20 cellular contexts compared by ENCODE assay signal in genomic region chr15:66573719-66574641, GRCh38. TPM values are rescaled to one million over a fixed set of nuclear protein-coding genes. Genes with fewer than 3 reads are reported as not detected.
A peak's percentile ranks its signal among the peaks of the same experiment; 100 is the strongest.
DNase-seq lines count a peak whose midpoint lies in the region; ATAC-seq and TF ChIP-seq lines count a peak whose summit lies in the region.
"Had no signal": no experiment of that assay in that cellular context is flagged by ENCODE, and none has a peak within 500 bp of the region (broad histone marks: within the 10 kb centered on the region; RNA-seq: fewer than 3 reads in every experiment).

No MANE protein-coding gene starts in this region.

- H3K4me3 ChIP-seq in astrocyte of the cerebellum (ENCODE audit: low read depth, low read length): no peak overlapping the region
- H3K4me3 ChIP-seq: cardiac muscle cell, HAP-1, upper lobe of right lung had no signal

- no peaks in the 10 kb centered on the region for H3K36me3 Mint-ChIP-seq in activated CD4-positive, alpha-beta T cell treated with anti-CD3 and anti-CD28 coated beads for 36 hours (ENCODE audit: low read depth)
- H3K36me3 Mint-ChIP-seq in stimulated activated memory B cell treated with anti-CD40 and anti-IgM and Interleukin-4, amounts not matched to agents 10 μg/mL and 1 μg/mL and 100 μg/mL, for 72 hours: no peaks in the 10 kb centered on the region
- H3K36me3 Mint-ChIP-seq: activated naive CD4-positive, alpha-beta T cell treated with anti-CD3 and anti-CD28 coated beads, Interleukin-2, amount 50 U/mL, for 24 hours; natural killer cell treated with Interleukin-12 subunit alpha and Interleukin-12 subunit beta and Interleukin-15 and Interleukin-18, amount 100 ng/mL, for 72 hours had no signal

- in situ Hi-C loops in astrocyte of the cerebellum (cut with HindIII; ENCODE audit: low sequenced_read_pairs): no loop called here

- intact Hi-C loops in activated CD4-positive, alpha-beta T cell treated with anti-CD3 and anti-CD28 coated beads for 36 hours (cut with DNase I, micrococcal nuclease): no loop called here

- TF ChIP-seq CTCF in astrocyte of the cerebellum (IDR thresholded peaks at IDR 0.05; ENCODE audit: low read depth, low read length, missing control alignments): no peak

- H3K27me3 Mint-ChIP-seq in activated CD4-positive, alpha-beta T cell treated with anti-CD3 and anti-CD28 coated beads for 36 hours: no peaks in the 10 kb centered on the region
- no peaks in the 10 kb centered on the region for H3K27me3 Mint-ChIP-seq in stimulated activated memory B cell treated with anti-CD40 and anti-IgM and Interleukin-4, amounts not matched to agents 10 μg/mL and 1 μg/mL and 100 μg/mL, for 72 hours
- H3K27me3 Mint-ChIP-seq: activated naive CD4-positive, alpha-beta T cell treated with anti-CD3 and anti-CD28 coated beads, Interleukin-2, amount 50 U/mL, for 24 hours; natural killer cell treated with Interleukin-12 subunit alpha and Interleukin-12 subunit beta and Interleukin-15 and Interleukin-18, amount 100 ng/mL, for 72 hours had no signal

- CTCF ChIA-PET in activated CD4-positive, alpha-beta T cell treated with anti-CD3 and anti-CD28 coated beads for 36 hours (lab: Charles Lee): interaction anchor here (0.7 kb wide), 1 partner anchor 278 kb away, joined by 4 read pairs; no protein-coding TSS in a partner anchor

- peak overlapping the region; percentile 12 for H3K27ac Mint-ChIP-seq in activated CD4-positive, alpha-beta T cell treated with anti-CD3 and anti-CD28 coated beads for 36 hours
- peak overlapping the region; percentile 15 for H3K27ac Mint-ChIP-seq in stimulated activated memory B cell treated with anti-CD40 and anti-IgM and Interleukin-4, amounts not matched to agents 10 μg/mL and 1 μg/mL and 100 μg/mL, for 72 hours
- H3K27ac Mint-ChIP-seq: activated naive CD4-positive, alpha-beta T cell treated with anti-CD3 and anti-CD28 coated beads, Interleukin-2, amount 50 U/mL, for 24 hours; natural killer cell treated with Interleukin-12 subunit alpha and Interleukin-12 subunit beta and Interleukin-15 and Interleukin-18, amount 100 ng/mL, for 72 hours had no signal

- ATAC-seq in activated CD4-positive, alpha-beta T cell treated with anti-CD3 and anti-CD28 coated beads for 36 hours: no peak
- ATAC-seq in stimulated activated memory B cell treated with anti-CD40 and anti-IgM and Interleukin-4, amounts not matched to agents 10 μg/mL and 1 μg/mL and 100 μg/mL, for 72 hours: peak; percentile 53
- no peak for ATAC-seq in stimulated activated naive CD8-positive, alpha-beta T cell treated with anti-CD3 and anti-CD28 coated beads, Interleukin-15, Interleukin-2, amounts not matched to agents 100 U/mL and 50 U/mL, for 24 hours
- ATAC-seq: left lobe of liver; natural killer cell treated with Interleukin-12 subunit alpha and Interleukin-12 subunit beta and Interleukin-15 and Interleukin-18, amount 100 ng/mL, for 72 hours; upper lobe of right lung had no signal

- H3K9me3 Mint-ChIP-seq in activated CD4-positive, alpha-beta T cell treated with anti-CD3 and anti-CD28 coated beads for 36 hours (ENCODE audit: low read depth): no peaks in the 10 kb centered on the region
- peaks cover 4% of the 10 kb centered on the region for H3K9me3 Mint-ChIP-seq in stimulated activated memory B cell treated with anti-CD40 and anti-IgM and Interleukin-4, amounts not matched to agents 10 μg/mL and 1 μg/mL and 100 μg/mL, for 72 hours
- H3K9me3 Mint-ChIP-seq: activated naive CD4-positive, alpha-beta T cell treated with anti-CD3 and anti-CD28 coated beads, Interleukin-2, amount 50 U/mL, for 24 hours; natural killer cell treated with Interleukin-12 subunit alpha and Interleukin-12 subunit beta and Interleukin-15 and Interleukin-18, amount 100 ng/mL, for 72 hours had no signal

- peaks cover 11% of the 10 kb centered on the region for H3K4me1 Mint-ChIP-seq in activated CD4-positive, alpha-beta T cell treated with anti-CD3 and anti-CD28 coated beads for 36 hours
- peaks cover 14% of the 10 kb centered on the region for H3K4me1 Mint-ChIP-seq in stimulated activated memory B cell treated with anti-CD40 and anti-IgM and Interleukin-4, amounts not matched to agents 10 μg/mL and 1 μg/mL and 100 μg/mL, for 72 hours
- H3K4me1 Mint-ChIP-seq: activated naive CD4-positive, alpha-beta T cell treated with anti-CD3 and anti-CD28 coated beads, Interleukin-2, amount 50 U/mL, for 24 hours had no signal

- POLR2A ChIA-PET in activated CD4-positive, alpha-beta T cell treated with anti-CD3 and anti-CD28 coated beads for 36 hours (lab: Charles Lee): no interaction called here

- H3K4me3 Mint-ChIP-seq in activated CD4-positive, alpha-beta T cell treated with anti-CD3 and anti-CD28 coated beads for 36 hours: no peak overlapping the region
- no peak overlapping the region for H3K4me3 Mint-ChIP-seq in stimulated activated memory B cell treated with anti-CD40 and anti-IgM and Interleukin-4, amounts not matched to agents 10 μg/mL and 1 μg/mL and 100 μg/mL, for 72 hours
- H3K4me3 Mint-ChIP-seq: activated naive CD4-positive, alpha-beta T cell treated with anti-CD3 and anti-CD28 coated beads, Interleukin-2, amount 50 U/mL, for 24 hours; natural killer cell treated with Interleukin-12 subunit alpha and Interleukin-12 subunit beta and Interleukin-15 and Interleukin-18, amount 100 ng/mL, for 72 hours had no signal

- no peak for DNase-seq in activated CD4-positive, alpha-beta T cell treated with anti-CD3 and anti-CD28 coated beads for 36 hours
- DNase-seq in activated CD4-positive, alpha-beta T cell treated with anti-CD3 and anti-CD28 coated beads, Interleukin-2, amount 50 U/mL, for 1 hour: no peak
- DNase-seq in astrocyte of the cerebellum (ENCODE audit: low read depth): peak; percentile 78
- DNase-seq in glomerular visceral epithelial cell (ENCODE audit: extremely low spot score): peak; percentile 44
- no peak for DNase-seq in stimulated activated naive CD8-positive, alpha-beta T cell treated with anti-CD3 and anti-CD28 coated beads, Interleukin-15, Interleukin-2, amounts not matched to agents 100 U/mL and 50 U/mL, for 24 hours
- no peak for DNase-seq in activated CD8-positive, alpha-beta memory T cell treated with anti-CD3 and anti-CD28 coated beads, Interleukin-2, amount 50 U/mL, for 4 hours
- DNase-seq in HuH-7 (ENCODE audit: low spot score): no peak
- DNase-seq: Karpas-422; NCI-H1436 treated with DMSO at 0.1 percent for 48 hours; stimulated activated CD4-positive, alpha-beta T cell treated with anti-CD3 and anti-CD28 coated beads, Interleukin-4, amount 100 ng/mL, for 1 hour; WERI-Rb-1 had no signal

RNA-seq across cellular contexts. Expression of gene LCTL, which starts 8.2 kb away (rescaled TPM):
- total RNA-seq in activated CD4-positive, alpha-beta T cell treated with anti-CD3 and anti-CD28 coated beads for 36 hours: not detected
- total RNA-seq: endothelial cell of umbilical vein; left lobe of liver; natural killer cell treated with Interleukin-12 subunit alpha and Interleukin-12 subunit beta and Interleukin-15 and Interleukin-18, amount 100 ng/mL, for 72 hours; NCI-H460; upper lobe of right lung had no signal

Comparison
In these comparisons a context has a peak if more than half of its experiments do, and no peak if none do; other contexts are left out.
1. DNase-seq: peak in astrocyte of the cerebellum (single experiment) and glomerular visceral epithelial cell (single experiment); none in activated CD4-positive, alpha-beta T cell treated with anti-CD3 and anti-CD28 coated beads for 36 hours (single experiment), activated CD4-positive, alpha-beta T cell treated with anti-CD3 and anti-CD28 coated beads, Interleukin-2, amount 50 U/mL, for 1 hour (single experiment), stimulated activated naive CD8-positive, alpha-beta T cell treated with anti-CD3 and anti-CD28 coated beads, Interleukin-15, Interleukin-2, amounts not matched to agents 100 U/mL and 50 U/mL, for 24 hours (single experiment), activated CD8-positive, alpha-beta memory T cell treated with anti-CD3 and anti-CD28 coated beads, Interleukin-2, amount 50 U/mL, for 4 hours (single experiment) and HuH-7 (single experiment).